In genomic region chr19:10928563-10929401, GRCh38 we compare ENCODE assay signal across 8 cellular contexts. TPM values are rescaled to one million over a fixed set of nuclear protein-coding genes. Genes with fewer than 3 reads are reported as not detected.
DNase-seq lines count a peak whose midpoint lies in the region; ATAC-seq, FAIRE-seq and TF ChIP-seq lines count a peak whose summit lies in the region.

TIMM29 (plus strand) TSS chr19:10928811; CDS start chr19:10928823, 12 bp downstream.
YIPF2 (minus strand) TSS chr19:10928639; CDS start chr19:10928410, 229 bp downstream.

- no peak within 1 kb of the TSS for H2AK5ac ChIP-seq in mesendoderm (ENCODE audit: low read length)

- peak within 1 kb of the TSS; percentile 53 for H3K18ac ChIP-seq in mesendoderm (ENCODE audit: low read length)

- H3K27me3 ChIP-seq in CD8-positive, alpha-beta memory T cell (ENCODE audit: insufficient read depth, low read length, poor library complexity, severe bottlenecking): no peaks in the 10 kb centered on the region
- H3K27me3 ChIP-seq in endodermal cell (ENCODE audit: control insufficient read depth, insufficient read depth, low read length, poor library complexity, severe bottlenecking) (no peaks in the 10 kb centered on the region), mesendoderm (ENCODE audit: insufficient read depth, low read length, poor library complexity) (no peaks in the 10 kb centered on the region)

- H3K9ac ChIP-seq in endodermal cell (ENCODE audit: extremely low read depth, low read length, poor library complexity, severe bottlenecking) (peak within 1 kb of the TSS; percentile 69), mesendoderm (ENCODE audit: low read length) (peak within 1 kb of the TSS; percentile 95)

- peak within 1 kb of the TSS; percentile 87 for H3K4me2 ChIP-seq in mesendoderm (ENCODE audit: low read length)

- H3K4me3 Mint-ChIP-seq in CD8-positive, alpha-beta memory T cell: peak within 1 kb of the TSS; percentile 91 to 100 (median 94)
- peak within 1 kb of the TSS; percentile 86 for H3K4me3 Mint-ChIP-seq in activated CD8-positive, alpha-beta memory T cell treated with anti-CD3 and anti-CD28 coated beads, Interleukin-2, amount 10 ng/mL, durations not matched to agents 7 days and 5 days
- H3K4me3 Mint-ChIP-seq in endodermal cell: peak within 1 kb of the TSS; percentile 86

- peak within 1 kb of the TSS; percentile 83 for H3K27ac ChIP-seq in CD8-positive, alpha-beta memory T cell (ENCODE audit: low read depth, low read length)
- peak within 1 kb of the TSS; percentile 57 for H3K27ac ChIP-seq in endodermal cell (ENCODE audit: low read depth, low read length)
- peak within 1 kb of the TSS; percentile 36 for H3K27ac ChIP-seq in mesendoderm (ENCODE audit: low read depth, low read length)

- peak within 1 kb of the TSS; percentile 74 for H3K4me3 ChIP-seq in CD8-positive, alpha-beta memory T cell (ENCODE audit: low read length)
- H3K4me3 ChIP-seq in endodermal cell (ENCODE audit: low read length) (peak within 1 kb of the TSS; percentile 85), mesendoderm (ENCODE audit: low read length) (peak within 1 kb of the TSS; percentile 89)

- WGBS in endodermal cell (ENCODE audit: insufficient coverage in 1 of 2, insufficient read length in 1 of 2), 2 experiments: 0 to 1% methylated on average over 46 to 96 of the region's 96 CpGs
- no CpG with 5 or more reads among the region's 96 CpGs for WGBS in mesendoderm (ENCODE audit: extremely low coverage, insufficient coverage, low lambda C conversion rate)

- POLR2A ChIA-PET in CD8-positive, alpha-beta memory T cell (lab: Charles Lee): interaction anchor here (0.5 kb wide), 1 partner anchor 1619 kb away, joined by 5 read pairs; no protein-coding TSS in a partner anchor

- peak; percentile 89 to 95 (median 90) for DNase-seq in CD8-positive, alpha-beta memory T cell
- DNase-seq in GM20000 (ENCODE audit: low spot score) (peak; percentile 98), HTR-8/SVneo (ENCODE audit: insufficient read length, low spot score) (peak; percentile 99), NOMO-1 treated with dmso at 0.1 percent for 144 hours (lab: John Stamatoyannopoulos, UW; ENCODE audit: unreplicated experiment) (peak; percentile 93), endodermal cell (peak; percentile 99), mesendoderm (peak; percentile 99)
- peak; percentile 97 for DNase-seq in activated CD8-positive, alpha-beta memory T cell treated with anti-CD3 and anti-CD28 coated beads, Interleukin-2, amount 10 ng/mL, durations not matched to agents 7 days and 5 days
- peak; percentile 86 for DNase-seq in stimulated activated CD8-positive, alpha-beta memory T cell treated with anti-CD3 and anti-CD28 coated beads, Interleukin-15, amount 100 ng/mL, for 1 hour (ENCODE audit: low read depth)

- peak; percentile 90 for ATAC-seq in activated CD8-positive, alpha-beta memory T cell treated with anti-CD3 and anti-CD28 coated beads, Interleukin-2, amount 10 ng/mL, durations not matched to agents 7 days and 5 days

- H3K27me3 Mint-ChIP-seq in CD8-positive, alpha-beta memory T cell: peaks cover 0 to 1% of the 10 kb centered on the region in 2 donors
- H3K27me3 Mint-ChIP-seq in activated CD8-positive, alpha-beta memory T cell treated with anti-CD3 and anti-CD28 coated beads, Interleukin-2, amount 10 ng/mL, durations not matched to agents 7 days and 5 days: no peaks in the 10 kb centered on the region
- no peaks in the 10 kb centered on the region for H3K27me3 Mint-ChIP-seq in endodermal cell (ENCODE audit: insufficient read depth)

- peak within 1 kb of the TSS; percentile 89 for H3K23ac ChIP-seq in mesendoderm (ENCODE audit: low read length)

- H3K4me1 ChIP-seq in CD8-positive, alpha-beta memory T cell (ENCODE audit: insufficient read depth, low read length): peaks cover 23% of the 10 kb centered on the region
- peaks cover 4% of the 10 kb centered on the region for H3K4me1 ChIP-seq in endodermal cell (ENCODE audit: control insufficient read depth, insufficient read depth, low read length)
- peaks cover 2% of the 10 kb centered on the region for H3K4me1 ChIP-seq in mesendoderm (ENCODE audit: control insufficient read depth, low read depth, low read length)

- peaks cover 17 to 35% (median 25%) of the 10 kb centered on the region in 3 donors for H3K4me1 Mint-ChIP-seq in CD8-positive, alpha-beta memory T cell
- peaks cover 25% of the 10 kb centered on the region for H3K4me1 Mint-ChIP-seq in activated CD8-positive, alpha-beta memory T cell treated with anti-CD3 and anti-CD28 coated beads, Interleukin-2, amount 10 ng/mL, durations not matched to agents 7 days and 5 days
- H3K4me1 Mint-ChIP-seq in endodermal cell: no peaks in the 10 kb centered on the region

- H4K8ac ChIP-seq in mesendoderm (ENCODE audit: low read depth, low read length): no peak within 1 kb of the TSS

- peaks cover 0 to 39% (median 0%) of the 10 kb centered on the region in 3 donors for H3K36me3 Mint-ChIP-seq in CD8-positive, alpha-beta memory T cell
- peaks cover 8% of the 10 kb centered on the region for H3K36me3 Mint-ChIP-seq in activated CD8-positive, alpha-beta memory T cell treated with anti-CD3 and anti-CD28 coated beads, Interleukin-2, amount 10 ng/mL, durations not matched to agents 7 days and 5 days
- peaks cover 30% of the 10 kb centered on the region for H3K36me3 Mint-ChIP-seq in endodermal cell (ENCODE audit: low read depth)

- peaks cover 18% of the 10 kb centered on the region for H3K79me1 ChIP-seq in mesendoderm (ENCODE audit: low read length)

- peak; percentile 28 for FAIRE-seq in HTR-8/SVneo (lab: Jason Lieb, UNC)

- H3K4ac ChIP-seq in mesendoderm (ENCODE audit: low read depth, low read length): no peak within 1 kb of the TSS

- no peaks in the 10 kb centered on the region for H3K9me3 Mint-ChIP-seq in CD8-positive, alpha-beta memory T cell
- no peaks in the 10 kb centered on the region for H3K9me3 Mint-ChIP-seq in activated CD8-positive, alpha-beta memory T cell treated with anti-CD3 and anti-CD28 coated beads, Interleukin-2, amount 10 ng/mL, durations not matched to agents 7 days and 5 days (ENCODE audit: low read depth)
- H3K9me3 Mint-ChIP-seq in endodermal cell: no peaks in the 10 kb centered on the region

- no peak within 1 kb of the TSS for H2BK120ac ChIP-seq in mesendoderm (ENCODE audit: low read depth, low read length)

- H2BK15ac ChIP-seq in mesendoderm (replicated peaks; ENCODE audit: low read depth): no peak within 1 kb of the TSS

- no peak within 1 kb of the TSS for H4K5ac ChIP-seq in mesendoderm (ENCODE audit: low read length)

- peak within 1 kb of the TSS; percentile 98 for H3K56ac ChIP-seq in mesendoderm (ENCODE audit: low read length)

- no peaks in the 10 kb centered on the region for H3K9me3 ChIP-seq in CD8-positive, alpha-beta memory T cell (ENCODE audit: low read length)
- H3K9me3 ChIP-seq in endodermal cell (ENCODE audit: control insufficient read depth, low read length): no peaks in the 10 kb centered on the region

- H3K36me3 ChIP-seq in CD8-positive, alpha-beta memory T cell (ENCODE audit: insufficient read depth, low read length): no peaks in the 10 kb centered on the region
- peaks cover 34% of the 10 kb centered on the region for H3K36me3 ChIP-seq in endodermal cell (ENCODE audit: control insufficient read depth, insufficient read depth, low read length)
- peaks cover 2% of the 10 kb centered on the region for H3K36me3 ChIP-seq in mesendoderm (ENCODE audit: control insufficient read depth, insufficient read depth, low read length)

- TF ChIP-seq CTCF in GM20000 (IDR thresholded peaks at IDR 0.05; ENCODE audit: extremely low read depth, missing control alignments) (no peak), endodermal cell (conservative IDR thresholded peaks at IDR 0.05) (no peak)

- CTCF ChIA-PET in CD8-positive, alpha-beta memory T cell (lab: Charles Lee): interaction anchor here (0.6 to 1.4 kb wide), 2 partner anchors 8 to 58 kb away, joined by 3 to 4 read pairs; partner anchors contain the start of gene CARM1
- CTCF ChIA-PET in activated CD8-positive, alpha-beta memory T cell treated with anti-CD3 and anti-CD28 coated beads, Interleukin-2, amount 10 ng/mL, durations not matched to agents 7 days and 5 days (lab: Charles Lee): interaction anchor here (1.2 to 3.5 kb wide), 3 partner anchors 8 to 56 kb away, joined by 3 to 26 read pairs (median 9); no protein-coding TSS in a partner anchor

- no peak within 1 kb of the TSS for H2BK5ac ChIP-seq in mesendoderm (ENCODE audit: low read length)

- peak within 1 kb of the TSS; percentile 85 to 99 (median 94) for H3K27ac Mint-ChIP-seq in CD8-positive, alpha-beta memory T cell
- peak within 1 kb of the TSS; percentile 83 for H3K27ac Mint-ChIP-seq in activated CD8-positive, alpha-beta memory T cell treated with anti-CD3 and anti-CD28 coated beads, Interleukin-2, amount 10 ng/mL, durations not matched to agents 7 days and 5 days
- H3K27ac Mint-ChIP-seq in endodermal cell: peak within 1 kb of the TSS; percentile 81

- H3K79me2 ChIP-seq in mesendoderm (ENCODE audit: control insufficient read depth, insufficient read depth, low read length): peaks cover 20% of the 10 kb centered on the region

RNA-seq across cellular contexts. Expression of gene TIMM29, which starts in this region (rescaled TPM):
- 10 to 100 TPM; 22.3 to 27.0 TPM for total RNA-seq in CD8-positive, alpha-beta memory T cell
- 36.6 TPM for polyA plus RNA-seq in CD8-positive, alpha-beta memory T cell
- total RNA-seq in activated CD8-positive, alpha-beta memory T cell treated with anti-CD3 and anti-CD28 coated beads, Interleukin-2, amount 10 ng/mL, durations not matched to agents 7 days and 5 days: 10 to 100 TPM; 25.2 to 28.5 TPM
- 10 to 100 TPM; 20.0 to 26.8 TPM for total RNA-seq in endodermal cell
- polyA plus RNA-seq in endodermal cell (2013, experiment 1 of 2): 20.9 TPM
- 20.7 TPM for polyA plus RNA-seq in endodermal cell (2013, experiment 2 of 2)
- 21.2 TPM for polyA plus RNA-seq in mesendoderm (2013, experiment 1 of 2)
- 20.8 TPM for polyA plus RNA-seq in mesendoderm (2013, experiment 2 of 2)

RNA-seq across cellular contexts. Expression of gene YIPF2, which starts in this region (rescaled TPM):
- total RNA-seq in CD8-positive, alpha-beta memory T cell: 10 to 100 TPM; 25.5 to 33.7 TPM
- polyA plus RNA-seq in CD8-positive, alpha-beta memory T cell: 15.9 TPM
- total RNA-seq in activated CD8-positive, alpha-beta memory T cell treated with anti-CD3 and anti-CD28 coated beads, Interleukin-2, amount 10 ng/mL, durations not matched to agents 7 days and 5 days: 10 to 100 TPM; 21.7 to 27.3 TPM
- total RNA-seq in endodermal cell: 10 to 100 TPM; 55.6 to 62.6 TPM
- polyA plus RNA-seq in endodermal cell (2013, experiment 1 of 2): 32.0 TPM
- polyA plus RNA-seq in endodermal cell (2013, experiment 2 of 2): 34.9 TPM
- polyA plus RNA-seq in mesendoderm (2013, experiment 1 of 2): 32.3 TPM
- 31.3 TPM for polyA plus RNA-seq in mesendoderm (2013, experiment 2 of 2)

Comparison
In these comparisons a context has a peak if more than half of its experiments do, and no peak if none do; other contexts are left out.
1. Peak in every context shown above with its lines: DNase-seq, ATAC-seq, H3K4me3 ChIP-seq and H3K27ac ChIP-seq.